1 cellular context compared by ENCODE assay signal in the genomic region with DNA sequence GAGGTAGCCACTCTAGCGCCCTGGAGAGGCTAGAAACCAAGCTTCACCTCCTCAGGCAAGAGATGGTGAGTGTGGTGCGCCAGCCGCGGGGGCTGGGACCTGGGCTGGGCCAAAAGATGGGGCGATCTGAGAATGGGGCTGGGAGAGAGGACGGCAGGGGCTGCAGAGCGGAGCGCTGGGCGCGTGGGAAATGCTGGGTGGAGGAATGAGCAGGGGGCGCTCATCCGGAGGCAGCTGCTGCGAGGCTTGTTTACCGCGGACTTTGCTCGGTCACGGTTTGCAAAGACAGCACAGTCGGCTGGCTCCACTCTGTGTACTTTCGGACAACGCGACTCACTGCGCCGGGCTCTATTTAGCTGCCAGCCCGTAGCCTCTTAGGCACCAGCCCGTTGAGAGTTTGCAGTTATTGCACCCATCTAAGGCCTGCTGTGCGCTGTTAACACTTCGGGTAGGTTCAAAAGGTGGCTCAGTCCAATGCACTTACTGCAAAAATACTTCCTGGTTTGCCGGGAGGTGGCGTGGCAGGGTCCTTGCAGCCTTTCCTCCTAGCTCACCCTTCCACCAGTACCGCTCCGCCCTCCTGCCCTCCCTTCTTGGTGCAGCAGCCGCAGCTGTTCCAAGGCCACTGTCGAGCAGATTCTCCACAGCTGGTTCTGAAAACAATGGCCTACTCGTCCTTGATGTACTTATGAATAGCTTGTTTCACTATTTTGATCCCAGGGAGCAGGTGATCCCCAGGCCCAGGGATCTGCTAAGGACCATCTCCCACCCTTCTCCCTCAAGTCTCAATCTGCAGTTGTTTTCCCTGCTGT.
A peak's percentile ranks its signal among the peaks of the same experiment; 100 is the strongest.
TF ChIP-seq lines count a peak whose summit lies in the region.

No MANE protein-coding gene starts in this region.

TF ChIP-seq in IMR-90, 13 proteins besides CTCF, POLR2A, EP300 and RAD21 (continued from another document):
- TF ChIP-seq MAZ (IDR thresholded peaks at IDR 0.05; ENCODE audit: borderline replicate concordance, low read depth, low read length) (peak; percentile 5; the same call in 1 of the 2 replicates), MAFK (IDR thresholded peaks at IDR 0.05; ENCODE audit: low read depth, low read length) (no peak), MXI1 (IDR thresholded peaks at IDR 0.05; ENCODE audit: borderline replicate concordance, low read depth, low read length) (peak; percentile 57; the same call in 1 of the 2 replicates), FOS (IDR thresholded peaks at IDR 0.05; ENCODE audit: low read depth, low read length) (no peak), BHLHE40 (IDR thresholded peaks at IDR 0.05; ENCODE audit: low read depth, low read length) (0 out of 2 replicates have a peak, but pooled peaks have one; percentile 14), CEBPB (IDR thresholded peaks at IDR 0.05; ENCODE audit: low read depth, low read length) (no peak), NFE2L2 (IDR thresholded peaks at IDR 0.05; ENCODE audit: low read depth, low read length) (no peak)
- TF ChIP-seq, protein P1, sequence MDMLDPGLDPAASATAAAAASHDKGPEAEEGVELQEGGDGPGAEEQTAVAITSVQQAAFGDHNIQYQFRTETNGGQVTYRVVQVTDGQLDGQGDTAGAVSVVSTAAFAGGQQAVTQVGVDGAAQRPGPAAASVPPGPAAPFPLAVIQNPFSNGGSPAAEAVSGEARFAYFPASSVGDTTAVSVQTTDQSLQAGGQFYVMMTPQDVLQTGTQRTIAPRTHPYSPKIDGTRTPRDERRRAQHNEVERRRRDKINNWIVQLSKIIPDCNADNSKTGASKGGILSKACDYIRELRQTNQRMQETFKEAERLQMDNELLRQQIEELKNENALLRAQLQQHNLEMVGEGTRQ (IDR thresholded peaks at IDR 0.05; ENCODE audit: low read depth, low read length): no peak
- TF ChIP-seq, protein P2, sequence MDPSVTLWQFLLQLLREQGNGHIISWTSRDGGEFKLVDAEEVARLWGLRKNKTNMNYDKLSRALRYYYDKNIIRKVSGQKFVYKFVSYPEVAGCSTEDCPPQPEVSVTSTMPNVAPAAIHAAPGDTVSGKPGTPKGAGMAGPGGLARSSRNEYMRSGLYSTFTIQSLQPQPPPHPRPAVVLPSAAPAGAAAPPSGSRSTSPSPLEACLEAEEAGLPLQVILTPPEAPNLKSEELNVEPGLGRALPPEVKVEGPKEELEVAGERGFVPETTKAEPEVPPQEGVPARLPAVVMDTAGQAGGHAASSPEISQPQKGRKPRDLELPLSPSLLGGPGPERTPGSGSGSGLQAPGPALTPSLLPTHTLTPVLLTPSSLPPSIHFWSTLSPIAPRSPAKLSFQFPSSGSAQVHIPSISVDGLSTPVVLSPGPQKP (IDR thresholded peaks at IDR 0.05; ENCODE audit: borderline replicate concordance, low read depth, low read length): no peak
